Comparison of ENCODE assay signal across 1 cellular context in the genomic region with DNA sequence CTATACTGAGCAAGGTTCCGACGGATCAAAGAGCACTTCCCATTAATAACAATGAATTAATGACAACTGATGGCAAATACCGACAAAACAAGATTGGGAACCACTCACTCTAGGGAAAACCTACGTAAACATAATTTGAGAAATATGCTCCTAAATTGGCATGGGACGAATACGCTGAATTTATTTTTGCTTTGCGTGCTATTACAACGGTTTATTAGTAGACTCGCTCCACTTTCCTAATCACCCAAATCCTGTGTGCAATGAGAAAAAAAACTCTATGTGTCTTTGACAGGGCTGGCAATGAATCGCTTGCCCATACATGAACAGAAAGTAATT.
A peak's percentile ranks its signal among the peaks of the same experiment; 100 is the strongest.
TF ChIP-seq lines count a peak whose summit lies in the region.

No MANE protein-coding gene starts in this region.

TF ChIP-seq in HepG2, 621 proteins besides CTCF, POLR2A, EP300 and RAD21 (continued from another document):
- TF ChIP-seq ZNF317 (CRISPR knock-in tag; IDR thresholded peaks at IDR 0.05) (peak; percentile 47; the same call in 1 of the 2 replicates), ZNF709 (CRISPR knock-in tag; IDR thresholded peaks at IDR 0.05) (0 out of 2 replicates have a peak, but pooled peaks have one; percentile 3), TMF1 (CRISPR knock-in tag; IDR thresholded peaks at IDR 0.05; ENCODE audit: low read depth) (no peak), ARID2 (CRISPR knock-in tag; IDR thresholded peaks at IDR 0.05; ENCODE audit: borderline replicate concordance) (0 out of 2 replicates have a peak, but pooled peaks have one; percentile 7), SRF (IDR thresholded peaks at IDR 0.05; ENCODE audit: low read depth, low read length) (0 out of 2 replicates have a peak, but pooled peaks have one; percentile 0), ZEB1 (IDR thresholded peaks at IDR 0.05; ENCODE audit: insufficient replicate concordance, low read depth) (peak; percentile 5), ZNF749 (CRISPR knock-in tag; IDR thresholded peaks at IDR 0.05; ENCODE audit: borderline replicate concordance) (0 out of 2 replicates have a peak, but pooled peaks have one; percentile 16), ASH2L (IDR thresholded peaks at IDR 0.05; ENCODE audit: insufficient read length, low read depth, low read length) (peak; percentile 7)
